8 cellular contexts compared by ENCODE assay signal in genomic region chr11:36594316-36594989, GRCh38. TPM values are rescaled to one million over a fixed set of nuclear protein-coding genes. Genes with fewer than 3 reads are reported as not detected.
DNase-seq lines count a peak whose midpoint lies in the region; ATAC-seq and TF ChIP-seq lines count a peak whose summit lies in the region.

IFTAP (plus strand) TSS chr11:36594502; CDS start chr11:36610104, 15,602 bp downstream.

- H3K9me3 ChIP-seq in HAP-1: no peaks in the 10 kb centered on the region

- in situ Hi-C loops in HAP-1 (cut with MboI; ENCODE audit: low sequenced_read_pairs) (no loop called here), SK-MEL-5 (cut with HindIII; ENCODE audit: low pct_unique_long_range_greater_than_20kb, low sequenced_read_pairs) (no loop called here), brain microvascular endothelial cell (cut with HindIII; ENCODE audit: low pct_ligation_motif_present, low sequenced_read_pairs) (no loop called here)

- TF ChIP-seq CTCF in brain microvascular endothelial cell (IDR thresholded peaks at IDR 0.05; ENCODE audit: low read depth, low read length, missing control alignments) (no peak), progenitor cell of endocrine pancreas (IDR thresholded peaks at IDR 0.05; ENCODE audit: unreplicated experiment) (no peak)

- no peaks in the 10 kb centered on the region for H3K9me3 Mint-ChIP-seq in progenitor cell of endocrine pancreas (ENCODE audit: low read depth)

- H3K36me3 ChIP-seq in HAP-1 (replicated peaks) (no peaks in the 10 kb centered on the region), brain microvascular endothelial cell (replicated peaks) (no peaks in the 10 kb centered on the region)

- peaks cover 31% of the 10 kb centered on the region for H3K27me3 Mint-ChIP-seq in progenitor cell of endocrine pancreas

- H3K4me1 ChIP-seq in HAP-1: peaks cover 5% of the 10 kb centered on the region

- DNase-seq in EH (ENCODE audit: low read depth) (peak; percentile 93), HAP-1 (ENCODE audit: low spot score in 2 of 2) (peak; percentile 67 to 96), MV-4-11 (lab: John Stamatoyannopoulos, UW) (peak; percentile 84), SK-MEL-5 (ENCODE audit: low read depth, low spot score) (peak; percentile 95), brain microvascular endothelial cell (peak; percentile 89), hypothalamus (lab: John Stamatoyannopoulos, UW) (peak in 50 of 51 donors; percentile 5 to 93 (median 51)), progenitor cell of endocrine pancreas (ENCODE audit: low spot score, unreplicated experiment) (peak; percentile 36)

- no peak within 1 kb of the TSS for H3K27ac ChIP-seq in brain microvascular endothelial cell

- ATAC-seq in HG03457 (IDR thresholded peaks at IDR 0.05; ENCODE audit: unreplicated experiment): no peak

- H3K27me3 ChIP-seq in HAP-1 (ENCODE audit: low read depth) (peaks cover 17% of the 10 kb centered on the region), brain microvascular endothelial cell (replicated peaks) (no peaks in the 10 kb centered on the region)

- H3K4me1 Mint-ChIP-seq in progenitor cell of endocrine pancreas (ENCODE audit: low read depth): peaks cover 5% of the 10 kb centered on the region

- peak within 1 kb of the TSS; percentile 100 for H3K4me3 Mint-ChIP-seq in progenitor cell of endocrine pancreas (ENCODE audit: low read depth)

- H3K36me3 Mint-ChIP-seq in progenitor cell of endocrine pancreas (ENCODE audit: insufficient read depth): no peaks in the 10 kb centered on the region

- H3K27ac Mint-ChIP-seq in progenitor cell of endocrine pancreas: peak within 1 kb of the TSS; percentile 99

- H3K4me3 ChIP-seq in HAP-1 (peak within 1 kb of the TSS; percentile 50), brain microvascular endothelial cell (ENCODE audit: low read depth, low read length) (peak within 1 kb of the TSS; percentile 86)

RNA-seq across cellular contexts. Expression of gene IFTAP, which starts in this region (rescaled TPM):
- 29.8 and 33.6 TPM in 2 replicates for total RNA-seq in SK-MEL-5 (2014; rRNA removed; shearing (Covaris generic))
- polyA plus RNA-seq in SK-MEL-5 (2015; cell fraction: cytosol; rRNA removed): 10.0 and 17.5 TPM in 2 replicates
- polyA plus RNA-seq in SK-MEL-5 (2015; cell fraction: nucleus; rRNA removed): 3.7 and 7.9 TPM in 2 replicates
- 26.2 and 29.5 TPM in 2 replicates for total RNA-seq in progenitor cell of endocrine pancreas

Comparison
In these comparisons a context has a peak if more than half of its experiments do, and no peak if none do; other contexts are left out.
1. DNase-seq: peak in every context shown above with its lines; median percentile 95 in SK-MEL-5; 93 in EH; 89 in brain microvascular endothelial cell; 84 in MV-4-11; 82 in HAP-1; 51 in hypothalamus; 36 in progenitor cell of endocrine pancreas.